Comparison of ENCODE assay signal across 8 cellular contexts in genomic region chr22:50498322-50498861, GRCh38. TPM values are rescaled to one million over a fixed set of nuclear protein-coding genes. Genes with fewer than 3 reads are reported as not detected.
DNase-seq lines count a peak whose midpoint lies in the region; ATAC-seq and TF ChIP-seq lines count a peak whose summit lies in the region.

No MANE protein-coding gene starts in this region.

- peak overlapping the region; percentile 66 for H3K4me2 ChIP-seq in PC-9

- H4K20me1 ChIP-seq in PC-9 (ENCODE audit: insufficient read depth): 0 out of 2 replicates have a peak, but pooled peaks cover 3% of the 10 kb centered on the region

- H2AFZ ChIP-seq in PC-9: peak overlapping the region; percentile 5; the same call in 1 of the 2 replicates

- no peaks in the 10 kb centered on the region for H3K79me2 ChIP-seq in PC-9 (ENCODE audit: low read depth)

- peak; percentile 41 to 83 (median 71) for DNase-seq in CD8-positive, alpha-beta T cell
- DNase-seq in HUDEP-2 (lab: John Stamatoyannopoulos, UW; ENCODE audit: unreplicated experiment in 76 of 76) (peak in 56 of 76 experiments; percentile 4 to 76 (median 38)), PC-9 (peak; percentile 67 to 72), fibroblast of peridontal ligament (ENCODE audit: extremely low read depth) (peak; percentile 55), nephron progenitor cell (peak; percentile 71), tibial artery (peak in 1 of 2 donors; percentile 55)
- DNase-seq in activated T-cell treated with anti-CD3 and anti-CD28 coated beads, Interleukin-2, amount 50 U/mL, for 4 hours: peak; percentile 64

- H3K27ac Mint-ChIP-seq in CD8-positive, alpha-beta T cell: no peak overlapping the region
- H3K27ac Mint-ChIP-seq in nephron progenitor cell: peak overlapping the region; percentile 46

- POLR2A ChIA-PET in CD8-positive, alpha-beta T cell (lab: Charles Lee): interaction anchor here (0.7 to 2.3 kb wide), 5 partner anchors 8 to 247 kb away, joined by 3 to 10 read pairs (median 3); no protein-coding TSS in a partner anchor
- POLR2A ChIA-PET in PC-9 (lab: Charles Lee; ENCODE audit: unreplicated experiment): interaction anchor here (0.6 kb wide), 2 partner anchors 16 to 254 kb away, joined by 4 read pairs; partner anchors contain the start of gene TUBGCP6

- CTCF ChIA-PET in CD8-positive, alpha-beta T cell (lab: Charles Lee): interaction anchor here (0.6 to 4.0 kb wide), 41 partner anchors 10 to 259 kb away, joined by 3 to 43 read pairs (median 4); partner anchors contain the start of genes DENND6B, HDAC10, MIOX and SCO2
- CTCF ChIA-PET in PC-9 (lab: Charles Lee): interaction anchor here (0.7 kb wide), 1 partner anchor 60 kb away, joined by 4 read pairs; no protein-coding TSS in a partner anchor

- no TSS peak for BruUV-seq in PC-9 (replicated peaks; lab: Mats Ljungman, UMichigan)

- ATAC-seq in CD8-positive, alpha-beta T cell: peak; percentile 99
- peak; percentile 94 for ATAC-seq in activated T-cell treated with anti-CD3 and anti-CD28 coated beads, Interleukin-2, amount 50 U/mL, for 4 hours
- no peak for ATAC-seq in HG03025 (IDR thresholded peaks at IDR 0.05; ENCODE audit: low FRiP score, unreplicated experiment)

- H3K36me3 Mint-ChIP-seq in CD8-positive, alpha-beta T cell: peaks cover 6% of the 10 kb centered on the region
- no peaks in the 10 kb centered on the region for H3K36me3 Mint-ChIP-seq in activated T-cell treated with anti-CD3 and anti-CD28 coated beads, Interleukin-2, amount 50 U/mL, for 4 hours (ENCODE audit: insufficient read depth)
- H3K36me3 Mint-ChIP-seq in nephron progenitor cell (ENCODE audit: low read depth): no peaks in the 10 kb centered on the region

- intact Hi-C loops in CD8-positive, alpha-beta T cell (cut with DNase I, micrococcal nuclease): loop anchor here (1.0 to 5.0 kb wide), 7 partner anchors 28 to 257 kb away; no protein-coding TSS in a partner anchor
- intact Hi-C loops in PC-9 (cut with micrococcal nuclease; ENCODE audit: unreplicated experiment) (loop anchor here (2.0 to 5.0 kb wide), 3 partner anchors 36 to 258 kb away; no protein-coding TSS in a partner anchor), tibial artery (cut with DNase I; ENCODE audit: low total_unique reads) (no loop called here)

- no peak overlapping the region for H3K4me3 Mint-ChIP-seq in CD8-positive, alpha-beta T cell
- H3K4me3 Mint-ChIP-seq in activated T-cell treated with anti-CD3 and anti-CD28 coated beads, Interleukin-2, amount 50 U/mL, for 4 hours: no peak overlapping the region
- peak overlapping the region; percentile 15 for H3K4me3 Mint-ChIP-seq in nephron progenitor cell

- H3K36me3 ChIP-seq in CD8-positive, alpha-beta T cell (ENCODE audit: insufficient read depth, low read length): no peaks in the 10 kb centered on the region
- no peaks in the 10 kb centered on the region for H3K36me3 ChIP-seq in PC-9 (ENCODE audit: low read depth)
- peaks cover 11 to 15% (median 13%) of the 10 kb centered on the region in 3 donors for H3K36me3 ChIP-seq in tibial artery

- H3K9me3 Mint-ChIP-seq in CD8-positive, alpha-beta T cell: no peaks in the 10 kb centered on the region
- no peaks in the 10 kb centered on the region for H3K9me3 Mint-ChIP-seq in activated T-cell treated with anti-CD3 and anti-CD28 coated beads, Interleukin-2, amount 50 U/mL, for 4 hours
- no peaks in the 10 kb centered on the region for H3K9me3 Mint-ChIP-seq in nephron progenitor cell

- H3K27ac ChIP-seq in CD8-positive, alpha-beta T cell (ENCODE audit: low read depth, low read length): no peak overlapping the region
- H3K27ac ChIP-seq in PC-9 (no peak overlapping the region), tibial artery (no peak overlapping the region)

- H3K27me3 Mint-ChIP-seq in CD8-positive, alpha-beta T cell (ENCODE audit: low read depth): no peaks in the 10 kb centered on the region
- H3K27me3 Mint-ChIP-seq in activated T-cell treated with anti-CD3 and anti-CD28 coated beads, Interleukin-2, amount 50 U/mL, for 4 hours (ENCODE audit: low read depth): no peaks in the 10 kb centered on the region
- H3K27me3 Mint-ChIP-seq in nephron progenitor cell (ENCODE audit: low read depth, poor library complexity): peaks cover 13% of the 10 kb centered on the region

- no peaks in the 10 kb centered on the region for H3K4me1 Mint-ChIP-seq in CD8-positive, alpha-beta T cell (ENCODE audit: low read depth)
- H3K4me1 Mint-ChIP-seq in activated T-cell treated with anti-CD3 and anti-CD28 coated beads, Interleukin-2, amount 50 U/mL, for 4 hours (ENCODE audit: low read depth): peaks cover 5% of the 10 kb centered on the region
- H3K4me1 Mint-ChIP-seq in nephron progenitor cell: peaks cover 20% of the 10 kb centered on the region

- H3K4me3 ChIP-seq in CD8-positive, alpha-beta T cell (ENCODE audit: low read depth, low read length): no peak overlapping the region
- peak overlapping the region; percentile 22; the same call in 1 of the 2 replicates for H3K4me3 ChIP-seq in PC-9
- no peak overlapping the region for H3K4me3 ChIP-seq in tibial artery

- no peaks in the 10 kb centered on the region for H3K27me3 ChIP-seq in CD8-positive, alpha-beta T cell (ENCODE audit: insufficient read depth, low read length)
- no peaks in the 10 kb centered on the region for H3K27me3 ChIP-seq in PC-9 (ENCODE audit: insufficient read depth, low read depth)
- no peaks in the 10 kb centered on the region for H3K27me3 ChIP-seq in tibial artery

- no peaks in the 10 kb centered on the region for H3K9me3 ChIP-seq in CD8-positive, alpha-beta T cell (ENCODE audit: low read length)
- H3K9me3 ChIP-seq in PC-9 (ENCODE audit: insufficient read depth, low read depth) (no peaks in the 10 kb centered on the region), tibial artery (no peaks in the 10 kb centered on the region)

- no peaks in the 10 kb centered on the region for H3K9me2 ChIP-seq in PC-9 (ENCODE audit: insufficient read depth)

- no peaks in the 10 kb centered on the region for H3K4me1 ChIP-seq in CD8-positive, alpha-beta T cell (ENCODE audit: insufficient read depth, low read length)
- peaks cover 12% of the 10 kb centered on the region for H3K4me1 ChIP-seq in PC-9 (replicated peaks; ENCODE audit: insufficient read depth)
- H3K4me1 ChIP-seq in tibial artery: no peaks in the 10 kb centered on the region

- TF ChIP-seq CTCF in CD8-positive, alpha-beta T cell (IDR thresholded peaks at IDR 0.05): peak; percentile 63
- TF ChIP-seq CTCF in PC-9 (conservative IDR thresholded peaks at IDR 0.05): peak; percentile 88
- peak; percentile 56 for TF ChIP-seq CTCF in nephron progenitor cell (IDR thresholded peaks at IDR 0.05)
- TF ChIP-seq CTCF in tibial artery (IDR thresholded peaks at IDR 0.05): peak; percentile 38 to 44

- peaks cover 45% of the 10 kb centered on the region for H3F3A ChIP-seq in PC-9 (ENCODE audit: insufficient read depth, low read depth)

RNA-seq across cellular contexts. Expression of gene LMF2, which starts 9.1 kb away (rescaled TPM):
- total RNA-seq in CD8-positive, alpha-beta T cell: 10 to 100 TPM; 87.8 to 92.0 TPM
- total RNA-seq in PC-9 (2021): 37.3 and 52.2 TPM in 2 replicates
- total RNA-seq in activated T-cell treated with anti-CD3 and anti-CD28 coated beads, Interleukin-2, amount 50 U/mL, for 4 hours: 10 to 100 TPM; 68.7 to 79.9 (median 72.2) TPM

RNA-seq across cellular contexts. Expression of gene NCAPH2, which starts 9.6 kb away (rescaled TPM):
- 100 to 1,000 TPM; 206 to 209 TPM for total RNA-seq in CD8-positive, alpha-beta T cell
- total RNA-seq in PC-9 (2021): 58.8 and 62.9 TPM in 2 replicates
- 100 to 1,000 TPM; 152 to 175 (median 156) TPM for total RNA-seq in activated T-cell treated with anti-CD3 and anti-CD28 coated beads, Interleukin-2, amount 50 U/mL, for 4 hours

RNA-seq across cellular contexts. Expression of gene MIOX, which starts 11.7 kb away (rescaled TPM):
- not detected for total RNA-seq in CD8-positive, alpha-beta T cell
- 1.4 and 1.5 TPM in 2 replicates for total RNA-seq in PC-9 (2021)
- under 1 TPM in 1 of 3 donors, not detected in 2; 0.30 TPM for total RNA-seq in activated T-cell treated with anti-CD3 and anti-CD28 coated beads, Interleukin-2, amount 50 U/mL, for 4 hours

RNA-seq across cellular contexts. Expression of gene ADM2, which starts 17.0 kb away (rescaled TPM):
- total RNA-seq in CD8-positive, alpha-beta T cell: 1 to 10 TPM; 1.1 to 1.5 TPM
- total RNA-seq in PC-9 (2021): 7.2 and 10.5 TPM in 2 replicates
- total RNA-seq in activated T-cell treated with anti-CD3 and anti-CD28 coated beads, Interleukin-2, amount 50 U/mL, for 4 hours: 1 to 10 TPM; 4.8 to 9.4 (median 8.2) TPM

RNA-seq across cellular contexts. Expression of gene SBF1, which starts 23.6 kb away (rescaled TPM):
- 100 to 1,000 TPM; 209 to 215 TPM for total RNA-seq in CD8-positive, alpha-beta T cell
- total RNA-seq in PC-9 (2021): 85.2 and 104 TPM in 2 replicates
- 100 to 1,000 TPM; 128 to 130 (median 129) TPM for total RNA-seq in activated T-cell treated with anti-CD3 and anti-CD28 coated beads, Interleukin-2, amount 50 U/mL, for 4 hours
